In the genomic region with DNA sequence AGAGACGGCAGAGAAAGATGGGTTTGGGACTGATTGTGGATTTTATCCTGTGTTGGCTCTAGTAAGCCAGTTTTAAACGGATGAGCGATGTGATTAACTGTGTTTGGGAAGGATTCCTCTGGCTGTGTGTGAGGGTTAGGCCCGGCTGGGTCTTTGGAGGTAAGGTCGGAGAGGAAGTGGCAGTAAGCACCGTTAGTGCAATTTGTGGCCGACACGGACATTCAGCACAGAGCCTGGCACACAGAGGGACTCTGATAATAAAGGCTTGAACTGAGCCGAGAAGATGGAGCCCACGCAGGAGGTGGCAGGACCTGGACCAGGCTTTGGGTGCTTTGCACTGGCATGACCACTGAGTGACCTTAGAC, we compare ENCODE assay signal across 8 cellular contexts. TPM values are rescaled to one million over a fixed set of nuclear protein-coding genes. Genes with fewer than 3 reads are reported as not detected.
A peak's percentile ranks its signal among the peaks of the same experiment; 100 is the strongest.
DNase-seq lines count a peak whose midpoint lies in the region; ATAC-seq, FAIRE-seq and TF ChIP-seq lines count a peak whose summit lies in the region.

No MANE protein-coding gene starts in this region.

- H2BK15ac ChIP-seq in mesenchymal stem cell (ENCODE audit: low read depth, poor library complexity, severe bottlenecking) = no peak overlapping the region

- H3K4me3 ChIP-seq in right atrium auricular region (peak overlapping the region; percentile 86 to 98), GM12878 (peak overlapping the region; percentile 83), mesenchymal stem cell (ENCODE audit: insufficient read depth in 1 of 2, low read depth in 1 of 2, low read length in 2 of 2) (peak overlapping the region; percentile 83 to 97), vagina (peak overlapping the region; percentile 77 to 82)

- peak overlapping the region in 1 of 2 experiments; percentile 45 for H3K14ac ChIP-seq in mesenchymal stem cell (ENCODE audit: low read length in 2 of 2)

- H3K27me3 ChIP-seq in right atrium auricular region (no peaks in the 10 kb centered on the region), GM12878 (replicated peaks in 1 of 2; ENCODE audit: control insufficient read depth in 2 of 2, insufficient read depth in 2 of 2, low read length in 1 of 2) (no peaks in the 10 kb centered on the region), mesenchymal stem cell (ENCODE audit: control insufficient read depth in 1 of 2, insufficient read depth in 1 of 2, low read length in 2 of 2) (no peaks in the 10 kb centered on the region), vagina (no peaks in the 10 kb centered on the region)

- ATAC-seq in left cardiac atrium = no peak
- no peak for ATAC-seq in GM12878

- no peaks in the 10 kb centered on the region for H4K20me1 ChIP-seq in GM12878 (ENCODE audit: control insufficient read depth, insufficient read depth)

- H3K18ac ChIP-seq in mesenchymal stem cell (ENCODE audit: low read depth in 1 of 2, low read length in 2 of 2) = peak overlapping the region in 1 of 2 experiments; percentile 86

- no peak for FAIRE-seq in GM12878 (lab: Jason Lieb, UNC)

- H3K23ac ChIP-seq in mesenchymal stem cell (ENCODE audit: low read length in 2 of 2) = no peak overlapping the region

- peak overlapping the region; percentile 91 to 92 for H3K27ac ChIP-seq in right atrium auricular region
- H3K27ac ChIP-seq in GM12878 (ENCODE audit: control insufficient read depth, insufficient read depth) = peak overlapping the region; percentile 73
- H3K27ac ChIP-seq in mesenchymal stem cell (ENCODE audit: low read length, poor library complexity, severe bottlenecking) = peak overlapping the region; percentile 18
- H3K27ac ChIP-seq in vagina = peak overlapping the region; percentile 81

- SMC1A ChIA-PET in GM12878 (lab: Charles Lee; ENCODE audit: uncharacterized antibody, unreplicated experiment) = interaction anchor here (0.9 to 2.0 kb wide), 5 partner anchors 24 to 176 kb away, joined by 3 to 11 read pairs (median 3); a partner anchor contains a TSS

- in situ Hi-C loops in GM12878 (cut with MboI) = loop anchor here (5.0 to 25.0 kb wide), 2 partner anchors 176 to 409 kb away; a partner anchor contains a TSS

- no peak overlapping the region for H2AK5ac ChIP-seq in mesenchymal stem cell (ENCODE audit: low read length, severe bottlenecking)

- no peaks in the 10 kb centered on the region for H3K9me3 ChIP-seq in right atrium auricular region
- H3K9me3 ChIP-seq in GM12878 (replicated peaks; ENCODE audit: control insufficient read depth, insufficient read depth, low read length) = no peaks in the 10 kb centered on the region
- no peaks in the 10 kb centered on the region for H3K9me3 ChIP-seq in mesenchymal stem cell (ENCODE audit: control insufficient read depth, low read length)
- no peaks in the 10 kb centered on the region for H3K9me3 ChIP-seq in vagina

- RAD21 ChIA-PET in GM12878 (lab: Charles Lee; ENCODE audit: unreplicated experiment) = interaction anchor here (0.7 to 2.2 kb wide), 7 partner anchors 12 to 179 kb away, joined by 3 to 7 read pairs (median 3); a partner anchor contains a TSS

- H3K4me1 ChIP-seq in right atrium auricular region (peaks cover 0 to 44% of the 10 kb centered on the region in 2 donors), GM12878 (ENCODE audit: control insufficient read depth, insufficient read depth, low read length) (peaks cover 15% of the 10 kb centered on the region), mesenchymal stem cell (ENCODE audit: control insufficient read depth, insufficient read depth, low read depth, low read length) (peaks cover 24% of the 10 kb centered on the region), vagina (peaks cover 41% of the 10 kb centered on the region)

- H2AFZ ChIP-seq in GM12878 (ENCODE audit: control insufficient read depth, low read depth, low read length) = peak overlapping the region; percentile 70
- H2AFZ ChIP-seq in mesenchymal stem cell (ENCODE audit: low read depth, low read length) = peak overlapping the region; percentile 8

- peaks cover 26% of the 10 kb centered on the region for H3K79me2 ChIP-seq in GM12878 (ENCODE audit: control insufficient read depth, insufficient read depth, low read length)

- H2BK5ac ChIP-seq in mesenchymal stem cell (ENCODE audit: low read depth, low read length, poor library complexity, severe bottlenecking) = no peak overlapping the region

- TF ChIP-seq RAD21 in GM12878 (IDR thresholded peaks at IDR 0.05; ENCODE audit: insufficient read depth, low read depth, low read length) = no peak

- H3K4me2 ChIP-seq in GM12878 (ENCODE audit: control insufficient read depth, insufficient read depth) (peak overlapping the region; percentile 91), mesenchymal stem cell (ENCODE audit: low read length, poor library complexity, severe bottlenecking) (peak overlapping the region; percentile 61)

- intact Hi-C loops in left cardiac atrium (cut with DNase I) (no loop called here), GM12878 (cut with micrococcal nuclease; ENCODE audit: unreplicated experiment) (loop anchor here (5.0 to 10.0 kb wide), 2 partner anchors 36 to 184 kb away; a partner anchor contains a TSS), vagina (cut with DNase I) (no loop called here)

- DNase-seq in right atrium auricular region (ENCODE audit: low spot score) = no peak
- DNase-seq in left cardiac atrium = no peak
- DNase-seq in GM12878 (ENCODE audit: low read depth, low spot score) = no peak
- DNase-seq in mesenchymal stem cell = no peak
- no peak for DNase-seq in vagina (ENCODE audit: extremely low spot score in 2 of 2)
- DNase-seq in T1000 (lab: John Stamatoyannopoulos, UW) = no peak
- DNase-seq in NCI-H345 treated with DMSO at 0.1 percent for 48 hours (lab: John Stamatoyannopoulos, UW; ENCODE audit: unreplicated experiment) = no peak
- no peak for DNase-seq in GM19238 (ENCODE audit: insufficient read length, low spot score)

- H3K9ac ChIP-seq in GM12878 (ENCODE audit: control insufficient read depth, insufficient read depth, low read length) (peak overlapping the region; percentile 93), mesenchymal stem cell (ENCODE audit: low read length) (peak overlapping the region; percentile 96)

- TF ChIP-seq POLR2A in GM12878 (IDR thresholded peaks at IDR 0.05; ENCODE audit: low read depth, low read length) = no peak
- no peak for TF ChIP-seq POLR2A in vagina (IDR thresholded peaks at IDR 0.05)

- TF ChIP-seq CTCF in right atrium auricular region (IDR thresholded peaks at IDR 0.05) (no peak), GM12878 (IDR thresholded peaks at IDR 0.05 in 2 of 3, conservative IDR thresholded peaks at IDR 0.05 in 1 of 3; ENCODE audit: control insufficient read depth in 2 of 3, extremely low read depth in 1 of 3, insufficient read depth in 1 of 3, low read depth in 3 of 3, low read length in 3 of 3) (no peak), vagina (IDR thresholded peaks at IDR 0.05) (no peak)

- no peak overlapping the region for H4K91ac ChIP-seq in mesenchymal stem cell (ENCODE audit: low read length)

- H3K4ac ChIP-seq in mesenchymal stem cell (ENCODE audit: low read depth in 1 of 2, low read length in 2 of 2) = no peak overlapping the region

- POLR2A ChIA-PET in GM12878 (lab: Charles Lee) = interaction anchor here (0.7 to 1.3 kb wide), 6 partner anchors 9 to 176 kb away, joined by 3 to 6 read pairs (median 4); no protein-coding TSS in a partner anchor

- H2BK12ac ChIP-seq in mesenchymal stem cell (ENCODE audit: low read length in 2 of 2) = no peak overlapping the region

- peak overlapping the region; percentile 27 for H4K8ac ChIP-seq in mesenchymal stem cell (ENCODE audit: low read length)

- 6% methylated on average over 10 of the region's 10 CpGs for WGBS in GM12878 (ENCODE audit: insufficient coverage, insufficient replicate concordance, low lambda C conversion rate, missing lambda C conversion rate)
- 59% methylated on average over 10 of the region's 10 CpGs for WGBS in mesenchymal stem cell

- H3K36me3 ChIP-seq in right atrium auricular region (peaks cover 14% of the 10 kb centered on the region), GM12878 (ENCODE audit: control insufficient read depth in 2 of 2, insufficient read depth in 2 of 2, low read length in 1 of 2) (no peaks in the 10 kb centered on the region; a peak in 3 of 4 replicates), mesenchymal stem cell (ENCODE audit: control insufficient read depth in 1 of 2, insufficient read depth in 2 of 2, low read depth in 1 of 2, low read length in 2 of 2) (peaks cover 16 to 21% of the 10 kb centered on the region in 2 experiments), vagina (peaks cover 0 to 5% of the 10 kb centered on the region in 2 donors)

- BruUV-seq in GM12878 (replicated peaks; lab: Mats Ljungman, UMichigan) = TSS peak; percentile 74

- no peak for TF ChIP-seq EP300 in GM12878 (IDR thresholded peaks at IDR 0.05; ENCODE audit: borderline replicate concordance in 1 of 2, control insufficient read depth in 1 of 2, low read depth in 2 of 2, low read length in 2 of 2)

- no peak overlapping the region for H2BK120ac ChIP-seq in mesenchymal stem cell (ENCODE audit: low read depth, low read length)

- CTCF ChIA-PET in GM12878 (lab: Yijun Ruan, JAX) = interaction anchor here (0.7 to 5.3 kb wide), 6 partner anchors 11 to 272 kb away, joined by 3 to 24 read pairs (median 6); a partner anchor contains a TSS

- peaks cover 29% of the 10 kb centered on the region for H3K79me1 ChIP-seq in mesenchymal stem cell (replicated peaks; ENCODE audit: low read length, poor library complexity, severe bottlenecking)

RNA-seq across cellular contexts. Expression of a gene that starts 1.3 kb away (rescaled TPM):
- total RNA-seq in right atrium auricular region = 100 to 1,000 TPM; 154 to 303 TPM
- 100 to 1,000 TPM; 126 to 139 TPM for total RNA-seq in left cardiac atrium
- total RNA-seq in GM12878 (2013; cell fraction: nucleolus; rRNA removed) = 43.1 and 50.9 TPM in 2 replicates
- total RNA-seq in GM12878 (2014; rRNA removed) = 28.1 TPM in 2 replicates
- 16.4 and 16.9 TPM in 2 replicates for total RNA-seq in GM12878 (2014; rRNA removed; fragmentation: Illumina TruSeq; extraction: Trizol)
- total RNA-seq in GM12878 (2021) = 25.2 and 25.7 TPM in 2 replicates
- polyA plus RNA-seq in GM12878 (2011; ENCODE audit: low read depth) = 31.3 TPM
- polyA plus RNA-seq in GM12878 (2011; rRNA removed) = 42.5 and 44.2 TPM in 2 replicates
- polyA plus RNA-seq in GM12878 (2011; cell fraction: cytosol; rRNA removed) = 53.6 and 55.7 TPM in 2 replicates
- polyA plus RNA-seq in GM12878 (2011; cell fraction: nucleus; rRNA removed) = 108 and 166 TPM in 2 replicates
- 29.5 and 41.1 TPM in 2 replicates for polyA plus RNA-seq in GM12878 (2012)
- polyA plus RNA-seq in GM12878 (2014; fragmentation: Illumina TruSeq; extraction: Trizol) = 30.7 TPM in 2 replicates
- 10 to 100 TPM; 26.7 to 30.0 TPM for polyA plus RNA-seq in GM12878 (2014; fragmentation: Nextera tagmentation; extraction: Ambion mirVana)
- polyA plus RNA-seq in GM12878 (2014; rRNA removed) = 33.8 and 36.3 TPM in 2 replicates
- 10 to 100 TPM; 31.2 to 31.7 TPM for polyA plus RNA-seq in GM12878 (2016; fragmentation: Nextera tagmentation; extraction: Ambion mirVana)
- polyA minus RNA-seq in GM12878 (2011; rRNA and poly(A)+ RNA removed) = 31.7 and 35.8 TPM in 2 replicates
- polyA minus RNA-seq in GM12878 (2011; cell fraction: cytosol; rRNA and poly(A)+ RNA removed) = 5.5 and 7.7 TPM in 2 replicates
- polyA minus RNA-seq in GM12878 (2011; cell fraction: nucleus; rRNA and poly(A)+ RNA removed) = 19.7 and 25.5 TPM in 2 replicates
- polyA plus RNA-seq in mesenchymal stem cell (2013, experiment 1 of 2) = 49.9 TPM
- 50.5 TPM for polyA plus RNA-seq in mesenchymal stem cell (2013, experiment 2 of 2)
- 55.7 TPM for total RNA-seq in vagina

RNA-seq across cellular contexts. Expression of a gene that starts 21.1 kb away (rescaled TPM):
- total RNA-seq in right atrium auricular region (10 to 100 TPM; 31.7 to 34.2 TPM), left cardiac atrium (10 to 100 TPM; 43.9 to 50.7 TPM), GM12878 (2014; rRNA removed) (0.85 and 0.87 TPM in 2 replicates), GM12878 (2014; rRNA removed; fragmentation: Illumina TruSeq; extraction: Trizol) (0.88 and 1.0 TPM in 2 replicates), GM12878 (2021) (4.1 and 5.1 TPM in 2 replicates), vagina (39.0 TPM)
- 7.2 and 8.2 TPM in 2 replicates for total RNA-seq in GM12878 (2013; cell fraction: nucleolus; rRNA removed)
- polyA plus RNA-seq in GM12878 (2011; ENCODE audit: low read depth) = 1.4 TPM
- polyA plus RNA-seq in GM12878 (2011; rRNA removed) (0.59 and 0.75 TPM in 2 replicates), GM12878 (2014; fragmentation: Illumina TruSeq; extraction: Trizol) (2.1 and 3.1 TPM in 2 replicates), GM12878 (2014; fragmentation: Nextera tagmentation; extraction: Ambion mirVana) (under 1 TPM; 0.07 to 0.18 TPM), GM12878 (2014; rRNA removed) (1.8 and 2.1 TPM in 2 replicates), GM12878 (2016; fragmentation: Nextera tagmentation; extraction: Ambion mirVana) (under 1 TPM; 0.10 to 0.12 TPM)
- polyA plus RNA-seq in GM12878 (2011; cell fraction: cytosol; rRNA removed) = 1.5 and 2.0 TPM in 2 replicates
- 1.7 and 1.8 TPM in 2 replicates for polyA plus RNA-seq in GM12878 (2011; cell fraction: nucleus; rRNA removed)
- 2.4 and 2.5 TPM in 2 replicates for polyA plus RNA-seq in GM12878 (2012)
- polyA minus RNA-seq in GM12878 (2011; rRNA and poly(A)+ RNA removed) = 0.59 and 1.2 TPM in 2 replicates
- polyA minus RNA-seq in GM12878 (2011; cell fraction: cytosol; rRNA and poly(A)+ RNA removed) = 1.7 and 2.2 TPM in 2 replicates
- polyA minus RNA-seq in GM12878 (2011; cell fraction: nucleus; rRNA and poly(A)+ RNA removed) = 0.36 and 0.67 TPM in 2 replicates
- polyA plus RNA-seq in mesenchymal stem cell (2013, experiment 1 of 2) = 115 TPM
- polyA plus RNA-seq in mesenchymal stem cell (2013, experiment 2 of 2) = 113 TPM

RNA-seq across cellular contexts. Expression of a gene that starts 38.2 kb away (rescaled TPM):
- total RNA-seq in right atrium auricular region (not detected), left cardiac atrium (under 1 TPM in 1 of 2 donors, not detected in 1; 0.53 TPM), GM12878 (2014; rRNA removed) (19.3 and 23.3 TPM in 2 replicates), GM12878 (2014; rRNA removed; fragmentation: Illumina TruSeq; extraction: Trizol) (17.9 and 18.8 TPM in 2 replicates), GM12878 (2021) (11.1 and 11.3 TPM in 2 replicates), vagina (1.5 TPM)
- total RNA-seq in GM12878 (2013; cell fraction: nucleolus; rRNA removed) = 6.2 and 8.1 TPM in 2 replicates
- polyA plus RNA-seq in GM12878 (2011; ENCODE audit: low read depth) = 3.0 TPM
- polyA plus RNA-seq in GM12878 (2011; rRNA removed) (13.1 and 14.1 TPM in 2 replicates), GM12878 (2014; fragmentation: Illumina TruSeq; extraction: Trizol) (19.3 and 20.1 TPM in 2 replicates), GM12878 (2014; fragmentation: Nextera tagmentation; extraction: Ambion mirVana) (1 to 10 TPM; 3.9 to 6.9 TPM), GM12878 (2014; rRNA removed) (14.6 and 20.0 TPM in 2 replicates), GM12878 (2016; fragmentation: Nextera tagmentation; extraction: Ambion mirVana) (10 to 100 TPM; 10.0 to 12.4 TPM)
- 8.1 and 9.8 TPM in 2 replicates for polyA plus RNA-seq in GM12878 (2011; cell fraction: cytosol; rRNA removed)
- polyA plus RNA-seq in GM12878 (2011; cell fraction: nucleus; rRNA removed) = 4.5 and 6.2 TPM in 2 replicates
- polyA plus RNA-seq in GM12878 (2012) = 2.8 and 3.0 TPM in 2 replicates
- 7.5 and 8.7 TPM in 2 replicates for polyA minus RNA-seq in GM12878 (2011; rRNA and poly(A)+ RNA removed)
- polyA minus RNA-seq in GM12878 (2011; cell fraction: cytosol; rRNA and poly(A)+ RNA removed) = 3.6 and 4.6 TPM in 2 replicates
- 2.9 and 7.7 TPM in 2 replicates for polyA minus RNA-seq in GM12878 (2011; cell fraction: nucleus; rRNA and poly(A)+ RNA removed)
- polyA plus RNA-seq in mesenchymal stem cell (2013, experiment 1 of 2) = 0.73 TPM
- 0.89 TPM for polyA plus RNA-seq in mesenchymal stem cell (2013, experiment 2 of 2)

RNA-seq across cellular contexts. Expression of a gene that starts 54.4 kb away (rescaled TPM):
- total RNA-seq in right atrium auricular region (1 to 10 TPM in 1 of 2 donors, under 1 TPM in 1; 0.85 to 2.9 TPM), left cardiac atrium (1 to 10 TPM; 3.2 to 3.3 TPM), GM12878 (2014; rRNA removed) (6.7 and 7.0 TPM in 2 replicates), GM12878 (2014; rRNA removed; fragmentation: Illumina TruSeq; extraction: Trizol) (5.3 and 5.7 TPM in 2 replicates), GM12878 (2021) (8.1 and 8.8 TPM in 2 replicates), vagina (7.1 TPM)
- total RNA-seq in GM12878 (2013; cell fraction: nucleolus; rRNA removed) = 16.7 and 17.9 TPM in 2 replicates
- polyA plus RNA-seq in GM12878 (2011; ENCODE audit: low read depth) = 5.0 TPM
- polyA plus RNA-seq in GM12878 (2011; rRNA removed) (4.0 and 6.3 TPM in 2 replicates), GM12878 (2014; fragmentation: Illumina TruSeq; extraction: Trizol) (2.9 and 4.6 TPM in 2 replicates), GM12878 (2014; fragmentation: Nextera tagmentation; extraction: Ambion mirVana) (1 to 10 TPM; 1.1 to 2.5 TPM), GM12878 (2014; rRNA removed) (5.3 and 6.1 TPM in 2 replicates), GM12878 (2016; fragmentation: Nextera tagmentation; extraction: Ambion mirVana) (1 to 10 TPM; 1.9 to 2.9 TPM)
- polyA plus RNA-seq in GM12878 (2011; cell fraction: cytosol; rRNA removed) = 9.9 and 10.8 TPM in 2 replicates
- 5.9 and 6.0 TPM in 2 replicates for polyA plus RNA-seq in GM12878 (2011; cell fraction: nucleus; rRNA removed)
- polyA plus RNA-seq in GM12878 (2012) = 7.9 and 8.9 TPM in 2 replicates
- 14.2 and 23.7 TPM in 2 replicates for polyA minus RNA-seq in GM12878 (2011; rRNA and poly(A)+ RNA removed)
- 7.2 and 8.8 TPM in 2 replicates for polyA minus RNA-seq in GM12878 (2011; cell fraction: cytosol; rRNA and poly(A)+ RNA removed)
- 2.1 and 3.0 TPM in 2 replicates for polyA minus RNA-seq in GM12878 (2011; cell fraction: nucleus; rRNA and poly(A)+ RNA removed)
- 10.5 TPM for polyA plus RNA-seq in mesenchymal stem cell (2013, experiment 1 of 2)
- polyA plus RNA-seq in mesenchymal stem cell (2013, experiment 2 of 2) = 10.0 TPM

Comparison
In these comparisons a context has a peak if more than half of its experiments do, and no peak if none do; other contexts are left out.
1. H3K27ac ChIP-seq: peak in every context shown above with its lines; median percentile 92 in right atrium auricular region; 81 in vagina; 73 in GM12878; 18 in mesenchymal stem cell.